14 cellular contexts compared by ENCODE assay signal in genomic region chr7:138226001-138226476, GRCh38.
DNase-seq lines count a peak whose midpoint lies in the region; FAIRE-seq and TF ChIP-seq lines count a peak whose summit lies in the region.
"Had no signal": no experiment of that assay in that cellular context is flagged by ENCODE, and none has a peak within 500 bp of the region (broad histone marks: within the 10 kb centered on the region; RNA-seq: fewer than 3 reads in every experiment).

No MANE protein-coding gene starts in this region.

- no peaks in the 10 kb centered on the region for H3K4me1 ChIP-seq in GM23248 (ENCODE audit: insufficient read depth)
- no peaks in the 10 kb centered on the region for H3K4me1 ChIP-seq in endodermal cell (ENCODE audit: control insufficient read depth, insufficient read depth, low read length)
- H3K4me1 ChIP-seq: esophagus squamous epithelium had no signal

- CTCF ChIA-PET in activated CD4-positive, alpha-beta memory T cell treated with anti-CD3 and anti-CD28 coated beads, Interleukin-2, amount 10 ng/mL, durations not matched to agents 7 days and 5 days (lab: Charles Lee) = no interaction called here

- no peaks in the 10 kb centered on the region for H3K4me1 Mint-ChIP-seq in endodermal cell
- H3K4me1 Mint-ChIP-seq in activated CD4-positive, alpha-beta memory T cell treated with anti-CD3 and anti-CD28 coated beads, Interleukin-2, amount 10 ng/mL, durations not matched to agents 7 days and 5 days = no peaks in the 10 kb centered on the region
- H3K4me1 Mint-ChIP-seq: activated CD8-positive, alpha-beta memory T cell treated with anti-CD3 and anti-CD28 coated beads, Interleukin-2, amount 10 ng/mL, durations not matched to agents 7 days and 5 days; CD4-positive, CD25-positive, alpha-beta regulatory T cell; T-cell had no signal

- TF ChIP-seq CTCF in endodermal cell (conservative IDR thresholded peaks at IDR 0.05) (no peak), GM13977 (IDR thresholded peaks at IDR 0.05; ENCODE audit: extremely low read depth, insufficient read depth, missing control alignments) (no peak)

- peaks cover 38% of the 10 kb centered on the region for H3K9me3 Mint-ChIP-seq in endodermal cell
- peaks cover 3% of the 10 kb centered on the region for H3K9me3 Mint-ChIP-seq in activated CD4-positive, alpha-beta memory T cell treated with anti-CD3 and anti-CD28 coated beads, Interleukin-2, amount 10 ng/mL, durations not matched to agents 7 days and 5 days

- peaks cover 14% of the 10 kb centered on the region for H3K36me3 Mint-ChIP-seq in endodermal cell (ENCODE audit: low read depth)
- no peaks in the 10 kb centered on the region for H3K36me3 Mint-ChIP-seq in activated CD4-positive, alpha-beta memory T cell treated with anti-CD3 and anti-CD28 coated beads, Interleukin-2, amount 10 ng/mL, durations not matched to agents 7 days and 5 days (ENCODE audit: low read depth)
- H3K36me3 Mint-ChIP-seq: activated CD8-positive, alpha-beta memory T cell treated with anti-CD3 and anti-CD28 coated beads, Interleukin-2, amount 10 ng/mL, durations not matched to agents 7 days and 5 days; CD4-positive, CD25-positive, alpha-beta regulatory T cell; T-cell had no signal

- H3K27me3 ChIP-seq in GM23248 (replicated peaks; ENCODE audit: insufficient read depth) (no peaks in the 10 kb centered on the region), endodermal cell (ENCODE audit: control insufficient read depth, insufficient read depth, low read length, poor library complexity, severe bottlenecking) (no peaks in the 10 kb centered on the region)
- H3K27me3 ChIP-seq: esophagus squamous epithelium had no signal

- in situ Hi-C loops in GM23248 (cut with MboI) = no loop called here
- in situ Hi-C loops in GM13977 (cut with MboI; ENCODE audit: low pct_unique_long_range_greater_than_20kb, low sequenced_read_pairs, unreplicated experiment) = no loop called here

- no peaks in the 10 kb centered on the region for H3K9me2 ChIP-seq in GM23248 (ENCODE audit: insufficient read depth)

- H3K27me3 Mint-ChIP-seq in endodermal cell (ENCODE audit: insufficient read depth) = no peaks in the 10 kb centered on the region
- no peaks in the 10 kb centered on the region for H3K27me3 Mint-ChIP-seq in activated CD4-positive, alpha-beta memory T cell treated with anti-CD3 and anti-CD28 coated beads, Interleukin-2, amount 10 ng/mL, durations not matched to agents 7 days and 5 days
- H3K27me3 Mint-ChIP-seq: CD4-positive, CD25-positive, alpha-beta regulatory T cell had no signal

- WGBS in GM23248 (ENCODE audit: low coverage in 1 of 2, low lambda C conversion rate in 2 of 2, missing lambda C conversion rate in 2 of 2), 2 experiments = 13 to 15% methylated on average over 5 of the region's 5 CpGs
- 91 to 95% methylated on average over 4 of the region's 5 CpGs for WGBS in endodermal cell (ENCODE audit: insufficient coverage in 1 of 2, insufficient read length in 1 of 2), 2 experiments

- no peak for FAIRE-seq in RCC 7860 (lab: Jason Lieb, UNC)

- no peak overlapping the region for H3K4me2 ChIP-seq in GM23248 (ENCODE audit: unreplicated experiment)

- no peaks in the 10 kb centered on the region for H3K79me2 ChIP-seq in GM23248 (ENCODE audit: insufficient read depth)

- no peaks in the 10 kb centered on the region for H3K9me3 ChIP-seq in GM23248 (ENCODE audit: low read depth)
- peaks cover 48% of the 10 kb centered on the region for H3K9me3 ChIP-seq in endodermal cell (ENCODE audit: control insufficient read depth, low read length)

- no peaks in the 10 kb centered on the region for H3K36me3 ChIP-seq in GM23248 (ENCODE audit: low read depth)
- H3K36me3 ChIP-seq in endodermal cell (ENCODE audit: control insufficient read depth, insufficient read depth, low read length) = no peaks in the 10 kb centered on the region
- H3K36me3 ChIP-seq: esophagus squamous epithelium had no signal

- H3F3A ChIP-seq in GM23248 (ENCODE audit: insufficient read depth) = no peaks in the 10 kb centered on the region

- no peak overlapping the region for H3K4me3 Mint-ChIP-seq in endodermal cell
- H3K4me3 Mint-ChIP-seq in activated CD4-positive, alpha-beta memory T cell treated with anti-CD3 and anti-CD28 coated beads, Interleukin-2, amount 10 ng/mL, durations not matched to agents 7 days and 5 days = no peak overlapping the region
- H3K4me3 Mint-ChIP-seq: activated CD8-positive, alpha-beta memory T cell treated with anti-CD3 and anti-CD28 coated beads, Interleukin-2, amount 10 ng/mL, durations not matched to agents 7 days and 5 days; CD4-positive, CD25-positive, alpha-beta regulatory T cell; T-cell had no signal

- H3K9ac ChIP-seq in GM23248 (no peak overlapping the region), endodermal cell (ENCODE audit: extremely low read depth, low read length, poor library complexity, severe bottlenecking) (no peak overlapping the region)

- H4K20me1 ChIP-seq in GM23248 (ENCODE audit: insufficient read depth) = no peaks in the 10 kb centered on the region

- no peak overlapping the region for H3K27ac ChIP-seq in GM23248
- H3K27ac ChIP-seq in endodermal cell (ENCODE audit: low read depth, low read length) = peak overlapping the region; percentile 32
- H3K27ac ChIP-seq: esophagus squamous epithelium had no signal

- H3K27ac Mint-ChIP-seq in endodermal cell = no peak overlapping the region
- no peak overlapping the region for H3K27ac Mint-ChIP-seq in activated CD4-positive, alpha-beta memory T cell treated with anti-CD3 and anti-CD28 coated beads, Interleukin-2, amount 10 ng/mL, durations not matched to agents 7 days and 5 days
- H3K27ac Mint-ChIP-seq: activated CD8-positive, alpha-beta memory T cell treated with anti-CD3 and anti-CD28 coated beads, Interleukin-2, amount 10 ng/mL, durations not matched to agents 7 days and 5 days; CD4-positive, CD25-positive, alpha-beta regulatory T cell; T-cell had no signal

- no peak overlapping the region for H3K4me3 ChIP-seq in GM23248
- H3K4me3 ChIP-seq in endodermal cell (ENCODE audit: low read length) = no peak overlapping the region
- H3K4me3 ChIP-seq: esophagus squamous epithelium had no signal

- DNase-seq in GM23248 = peak; percentile 11
- DNase-seq in RCC 7860 (ENCODE audit: low spot score) = peak; percentile 58
- DNase-seq in endodermal cell = no peak
- DNase-seq in mucosa of gallbladder (ENCODE audit: low spot score) = peak; percentile 23
- DNase-seq in GM13977 (ENCODE audit: low spot score) = no peak
- no peak for DNase-seq in ecto neural progenitor cell (ENCODE audit: low spot score)
- DNase-seq in occipital lobe (lab: John Stamatoyannopoulos, UW) = no peak
- DNase-seq in activated CD4-positive, alpha-beta memory T cell treated with anti-CD3 and anti-CD28 coated beads, Interleukin-2, amount 10 ng/mL, durations not matched to agents 7 days and 5 days = no peak
- DNase-seq: activated CD8-positive, alpha-beta memory T cell treated with anti-CD3 and anti-CD28 coated beads, Interleukin-2, amount 10 ng/mL, durations not matched to agents 7 days and 5 days; CD4-positive, CD25-positive, alpha-beta regulatory T cell; esophagus squamous epithelium; mesendoderm; NCI-H2227 treated with DMSO at 0.1 percent for 48 hours; T-cell had no signal

- H2AFZ ChIP-seq in GM23248 = no peak overlapping the region

- POLR2A ChIA-PET in activated CD4-positive, alpha-beta memory T cell treated with anti-CD3 and anti-CD28 coated beads, Interleukin-2, amount 10 ng/mL, durations not matched to agents 7 days and 5 days (lab: Charles Lee) = no interaction called here

Comparison
In these comparisons a context has a peak if more than half of its experiments do, and no peak if none do; other contexts are left out.
1. DNase-seq: peak in GM23248 (single experiment), RCC 7860 (single experiment) and mucosa of gallbladder (single experiment); none in endodermal cell (single experiment), GM13977 (single experiment), ecto neural progenitor cell (single experiment), occipital lobe (single experiment) and activated CD4-positive, alpha-beta memory T cell treated with anti-CD3 and anti-CD28 coated beads, Interleukin-2, amount 10 ng/mL, durations not matched to agents 7 days and 5 days (single experiment).